ENCODE assay signal across 1 cellular context in the genomic region with DNA sequence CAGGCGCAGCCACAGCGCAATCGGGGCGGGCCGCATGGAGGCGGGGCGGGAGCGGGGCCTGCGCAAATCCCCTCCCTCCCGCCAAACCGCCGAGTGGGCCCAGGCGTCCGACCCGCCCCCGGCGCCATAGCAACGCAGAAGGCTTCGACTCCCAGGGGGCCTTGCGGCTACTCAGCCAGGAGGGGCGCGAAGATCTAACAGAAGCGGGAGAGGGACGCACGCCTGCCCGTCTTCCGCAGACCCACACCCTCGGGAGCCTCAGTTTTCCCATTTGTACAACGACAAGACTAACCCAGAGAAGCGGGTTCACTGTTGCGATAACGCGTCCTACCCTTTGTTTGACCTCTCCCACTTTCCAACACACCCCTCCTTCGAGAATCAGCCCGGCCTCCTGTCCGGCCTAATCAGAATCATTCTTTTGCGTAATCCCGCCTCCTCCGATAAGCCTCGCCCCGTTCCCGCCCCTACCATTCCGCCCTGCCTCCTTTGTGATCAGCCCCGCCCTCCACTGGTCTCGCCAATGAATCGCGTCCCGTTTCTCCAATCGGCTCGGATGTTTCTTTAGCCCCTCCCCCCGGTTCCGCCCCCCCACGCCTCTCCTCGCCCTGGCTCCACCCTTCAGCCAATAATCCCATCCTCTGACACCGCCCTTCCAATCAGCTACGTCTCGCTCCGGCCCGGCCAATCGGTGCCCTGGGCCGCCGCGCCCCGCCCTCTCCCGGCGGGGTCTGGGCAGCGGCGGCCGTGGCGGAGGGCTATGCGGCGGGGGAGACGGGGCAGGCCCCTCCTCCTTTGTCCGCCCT.
TF ChIP-seq lines count a peak whose summit lies in the region.

A gene (minus strand): TSS at position 40 of the 803 bp plus-strand sequence. CDS start 4 bp downstream, at position 36.

TF ChIP-seq in HEK293, 187 proteins besides CTCF, POLR2A, EP300 and RAD21 (continued from another document and continues in another):
- TF ChIP-seq, protein P1, sequence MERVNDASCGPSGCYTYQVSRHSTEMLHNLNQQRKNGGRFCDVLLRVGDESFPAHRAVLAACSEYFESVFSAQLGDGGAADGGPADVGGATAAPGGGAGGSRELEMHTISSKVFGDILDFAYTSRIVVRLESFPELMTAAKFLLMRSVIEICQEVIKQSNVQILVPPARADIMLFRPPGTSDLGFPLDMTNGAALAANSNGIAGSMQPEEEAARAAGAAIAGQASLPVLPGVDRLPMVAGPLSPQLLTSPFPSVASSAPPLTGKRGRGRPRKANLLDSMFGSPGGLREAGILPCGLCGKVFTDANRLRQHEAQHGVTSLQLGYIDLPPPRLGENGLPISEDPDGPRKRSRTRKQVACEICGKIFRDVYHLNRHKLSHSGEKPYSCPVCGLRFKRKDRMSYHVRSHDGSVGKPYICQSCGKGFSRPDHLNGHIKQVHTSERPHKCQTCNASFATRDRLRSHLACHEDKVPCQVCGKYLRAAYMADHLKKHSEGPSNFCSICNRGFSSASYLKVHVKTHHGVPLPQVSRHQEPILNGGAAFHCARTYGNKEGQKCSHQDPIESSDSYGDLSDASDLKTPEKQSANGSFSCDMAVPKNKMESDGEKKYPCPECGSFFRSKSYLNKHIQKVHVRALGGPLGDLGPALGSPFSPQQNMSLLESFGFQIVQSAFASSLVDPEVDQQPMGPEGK (tag by site-specific recombination; IDR thresholded peaks at IDR 0.05): peak; percentile 86
- TF ChIP-seq ZNF473 (tag by site-specific recombination; IDR thresholded peaks at IDR 0.05) (no peak), ZNF560 (tag by site-specific recombination; IDR thresholded peaks at IDR 0.05; ENCODE audit: borderline replicate concordance) (no peak), EGR2 (tag by site-specific recombination; IDR thresholded peaks at IDR 0.05; ENCODE audit: low read depth) (peak; percentile 45), ZNF529 (tag by site-specific recombination; IDR thresholded peaks at IDR 0.05; ENCODE audit: insufficient replicate concordance) (no peak), ZNF223 (tag by site-specific recombination; IDR thresholded peaks at IDR 0.05) (no peak), ZNF24 (tag by site-specific recombination; IDR thresholded peaks at IDR 0.05) (0 out of 2 replicates have a peak, but pooled peaks have one; percentile 37), ZNF37A (tag by site-specific recombination; IDR thresholded peaks at IDR 0.05) (no peak), ZBTB7A (tag by site-specific recombination; IDR thresholded peaks at IDR 0.05; ENCODE audit: low read depth) (no peak), ZNF114 (tag by site-specific recombination; IDR thresholded peaks at IDR 0.05) (no peak), OVOL3 (tag by site-specific recombination; IDR thresholded peaks at IDR 0.05) (no peak), BCL11B (tag by site-specific recombination; IDR thresholded peaks at IDR 0.05; ENCODE audit: low read depth) (no peak), HOXD13 (CRISPR knock-in tag; IDR thresholded peaks at IDR 0.05; ENCODE audit: borderline replicate concordance) (no peak), ZBTB20 (tag by site-specific recombination; IDR thresholded peaks at IDR 0.05) (no peak), BCL11A (tag by site-specific recombination; IDR thresholded peaks at IDR 0.05; ENCODE audit: low read depth) (no peak), ZNF391 (tag by site-specific recombination; IDR thresholded peaks at IDR 0.05; ENCODE audit: borderline replicate concordance, low read depth) (no peak), ZFP3 (tag by site-specific recombination; IDR thresholded peaks at IDR 0.05; ENCODE audit: low read depth) (no peak), ZNF624 (tag by site-specific recombination; IDR thresholded peaks at IDR 0.05) (no peak), ZNF658 (tag by site-specific recombination; IDR thresholded peaks at IDR 0.05) (no peak), ZNF16 (tag by site-specific recombination; IDR thresholded peaks at IDR 0.05; ENCODE audit: low read depth) (no peak), ZSCAN16 (tag by site-specific recombination; IDR thresholded peaks at IDR 0.05) (no peak), ZNF19 (tag by site-specific recombination; IDR thresholded peaks at IDR 0.05; ENCODE audit: low read depth) (no peak), ZNF366 (tag by site-specific recombination; conservative IDR thresholded peaks at IDR 0.05) (peak; percentile 80), GLIS1 (tag by site-specific recombination; IDR thresholded peaks at IDR 0.05) (peak; percentile 38; the same call in 1 of the 2 replicates), ZNF596 (tag by site-specific recombination; IDR thresholded peaks at IDR 0.05) (no peak), ZNF121 (tag by site-specific recombination; IDR thresholded peaks at IDR 0.05) (no peak), YY1 (tag by site-specific recombination; IDR thresholded peaks at IDR 0.05) (no peak), GLI4 (tag by site-specific recombination; IDR thresholded peaks at IDR 0.05) (no peak), ZNF335 (tag by site-specific recombination; conservative IDR thresholded peaks at IDR 0.05) (peak; percentile 95), ZIC2 (tag by site-specific recombination; IDR thresholded peaks at IDR 0.05) (no peak), ZNF548 (tag by site-specific recombination; IDR thresholded peaks at IDR 0.05) (no peak), ZNF701 (tag by site-specific recombination; IDR thresholded peaks at IDR 0.05) (no peak), ZBTB21 (tag by site-specific recombination; IDR thresholded peaks at IDR 0.05) (peak; percentile 47; the same call in 1 of the 2 replicates), ZEB2 (tag by site-specific recombination; IDR thresholded peaks at IDR 0.05) (peak; percentile 66; the same call in 1 of the 2 replicates), ZNF514 (tag by site-specific recombination; IDR thresholded peaks at IDR 0.05) (no peak)
- TF ChIP-seq, protein P2, sequence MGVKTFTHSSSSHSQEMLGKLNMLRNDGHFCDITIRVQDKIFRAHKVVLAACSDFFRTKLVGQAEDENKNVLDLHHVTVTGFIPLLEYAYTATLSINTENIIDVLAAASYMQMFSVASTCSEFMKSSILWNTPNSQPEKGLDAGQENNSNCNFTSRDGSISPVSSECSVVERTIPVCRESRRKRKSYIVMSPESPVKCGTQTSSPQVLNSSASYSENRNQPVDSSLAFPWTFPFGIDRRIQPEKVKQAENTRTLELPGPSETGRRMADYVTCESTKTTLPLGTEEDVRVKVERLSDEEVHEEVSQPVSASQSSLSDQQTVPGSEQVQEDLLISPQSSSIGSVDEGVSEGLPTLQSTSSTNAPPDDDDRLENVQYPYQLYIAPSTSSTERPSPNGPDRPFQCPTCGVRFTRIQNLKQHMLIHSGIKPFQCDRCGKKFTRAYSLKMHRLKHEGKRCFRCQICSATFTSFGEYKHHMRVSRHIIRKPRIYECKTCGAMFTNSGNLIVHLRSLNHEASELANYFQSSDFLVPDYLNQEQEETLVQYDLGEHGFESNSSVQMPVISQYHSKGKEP (tag by site-specific recombination; IDR thresholded peaks at IDR 0.05): no peak
- TF ChIP-seq, protein P3, sequence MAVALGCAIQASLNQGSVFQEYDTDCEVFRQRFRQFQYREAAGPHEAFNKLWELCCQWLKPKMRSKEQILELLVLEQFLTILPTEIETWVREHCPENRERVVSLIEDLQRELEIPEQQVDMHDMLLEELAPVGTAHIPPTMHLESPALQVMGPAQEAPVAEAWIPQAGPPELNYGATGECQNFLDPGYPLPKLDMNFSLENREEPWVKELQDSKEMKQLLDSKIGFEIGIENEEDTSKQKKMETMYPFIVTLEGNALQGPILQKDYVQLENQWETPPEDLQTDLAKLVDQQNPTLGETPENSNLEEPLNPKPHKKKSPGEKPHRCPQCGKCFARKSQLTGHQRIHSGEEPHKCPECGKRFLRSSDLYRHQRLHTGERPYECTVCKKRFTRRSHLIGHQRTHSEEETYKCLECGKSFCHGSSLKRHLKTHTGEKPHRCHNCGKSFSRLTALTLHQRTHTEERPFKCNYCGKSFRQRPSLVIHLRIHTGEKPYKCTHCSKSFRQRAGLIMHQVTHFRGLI (tag by site-specific recombination; IDR thresholded peaks at IDR 0.05): no peak
- TF ChIP-seq, protein P4, sequence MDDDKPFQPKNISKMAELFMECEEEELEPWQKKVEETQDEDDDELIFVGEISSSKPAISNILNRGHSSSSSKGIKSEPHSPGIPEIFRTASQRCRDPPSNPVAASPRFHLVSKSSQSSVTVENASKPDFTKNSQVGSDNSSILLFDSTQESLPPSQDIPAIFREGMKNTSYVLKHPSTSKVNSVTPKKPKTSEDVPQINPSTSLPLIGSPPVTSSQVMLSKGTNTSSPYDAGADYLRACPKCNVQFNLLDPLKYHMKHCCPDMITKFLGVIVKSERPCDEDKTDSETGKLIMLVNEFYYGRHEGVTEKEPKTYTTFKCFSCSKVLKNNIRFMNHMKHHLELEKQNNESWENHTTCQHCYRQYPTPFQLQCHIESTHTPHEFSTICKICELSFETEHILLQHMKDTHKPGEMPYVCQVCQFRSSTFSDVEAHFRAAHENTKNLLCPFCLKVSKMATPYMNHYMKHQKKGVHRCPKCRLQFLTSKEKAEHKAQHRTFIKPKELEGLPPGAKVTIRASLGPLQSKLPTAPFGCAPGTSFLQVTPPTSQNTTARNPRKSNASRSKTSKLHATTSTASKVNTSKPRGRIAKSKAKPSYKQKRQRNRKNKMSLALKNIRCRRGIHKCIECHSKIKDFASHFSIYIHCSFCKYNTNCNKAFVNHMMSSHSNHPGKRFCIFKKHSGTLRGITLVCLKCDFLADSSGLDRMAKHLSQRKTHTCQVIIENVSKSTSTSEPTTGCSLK (tag by site-specific recombination; IDR thresholded peaks at IDR 0.05): no peak
- TF ChIP-seq, protein P5, sequence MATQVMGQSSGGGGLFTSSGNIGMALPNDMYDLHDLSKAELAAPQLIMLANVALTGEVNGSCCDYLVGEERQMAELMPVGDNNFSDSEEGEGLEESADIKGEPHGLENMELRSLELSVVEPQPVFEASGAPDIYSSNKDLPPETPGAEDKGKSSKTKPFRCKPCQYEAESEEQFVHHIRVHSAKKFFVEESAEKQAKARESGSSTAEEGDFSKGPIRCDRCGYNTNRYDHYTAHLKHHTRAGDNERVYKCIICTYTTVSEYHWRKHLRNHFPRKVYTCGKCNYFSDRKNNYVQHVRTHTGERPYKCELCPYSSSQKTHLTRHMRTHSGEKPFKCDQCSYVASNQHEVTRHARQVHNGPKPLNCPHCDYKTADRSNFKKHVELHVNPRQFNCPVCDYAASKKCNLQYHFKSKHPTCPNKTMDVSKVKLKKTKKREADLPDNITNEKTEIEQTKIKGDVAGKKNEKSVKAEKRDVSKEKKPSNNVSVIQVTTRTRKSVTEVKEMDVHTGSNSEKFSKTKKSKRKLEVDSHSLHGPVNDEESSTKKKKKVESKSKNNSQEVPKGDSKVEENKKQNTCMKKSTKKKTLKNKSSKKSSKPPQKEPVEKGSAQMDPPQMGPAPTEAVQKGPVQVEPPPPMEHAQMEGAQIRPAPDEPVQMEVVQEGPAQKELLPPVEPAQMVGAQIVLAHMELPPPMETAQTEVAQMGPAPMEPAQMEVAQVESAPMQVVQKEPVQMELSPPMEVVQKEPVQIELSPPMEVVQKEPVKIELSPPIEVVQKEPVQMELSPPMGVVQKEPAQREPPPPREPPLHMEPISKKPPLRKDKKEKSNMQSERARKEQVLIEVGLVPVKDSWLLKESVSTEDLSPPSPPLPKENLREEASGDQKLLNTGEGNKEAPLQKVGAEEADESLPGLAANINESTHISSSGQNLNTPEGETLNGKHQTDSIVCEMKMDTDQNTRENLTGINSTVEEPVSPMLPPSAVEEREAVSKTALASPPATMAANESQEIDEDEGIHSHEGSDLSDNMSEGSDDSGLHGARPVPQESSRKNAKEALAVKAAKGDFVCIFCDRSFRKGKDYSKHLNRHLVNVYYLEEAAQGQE (tag by site-specific recombination; IDR thresholded peaks at IDR 0.05): no peak
- TF ChIP-seq, protein P6, sequence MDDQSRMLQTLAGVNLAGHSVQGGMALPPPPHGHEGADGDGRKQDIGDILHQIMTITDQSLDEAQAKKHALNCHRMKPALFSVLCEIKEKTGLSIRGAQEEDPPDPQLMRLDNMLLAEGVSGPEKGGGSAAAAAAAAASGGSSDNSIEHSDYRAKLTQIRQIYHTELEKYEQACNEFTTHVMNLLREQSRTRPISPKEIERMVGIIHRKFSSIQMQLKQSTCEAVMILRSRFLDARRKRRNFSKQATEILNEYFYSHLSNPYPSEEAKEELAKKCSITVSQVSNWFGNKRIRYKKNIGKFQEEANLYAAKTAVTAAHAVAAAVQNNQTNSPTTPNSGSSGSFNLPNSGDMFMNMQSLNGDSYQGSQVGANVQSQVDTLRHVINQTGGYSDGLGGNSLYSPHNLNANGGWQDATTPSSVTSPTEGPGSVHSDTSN (CRISPR knock-in tag; IDR thresholded peaks at IDR 0.05): no peak
- TF ChIP-seq, protein P7, sequence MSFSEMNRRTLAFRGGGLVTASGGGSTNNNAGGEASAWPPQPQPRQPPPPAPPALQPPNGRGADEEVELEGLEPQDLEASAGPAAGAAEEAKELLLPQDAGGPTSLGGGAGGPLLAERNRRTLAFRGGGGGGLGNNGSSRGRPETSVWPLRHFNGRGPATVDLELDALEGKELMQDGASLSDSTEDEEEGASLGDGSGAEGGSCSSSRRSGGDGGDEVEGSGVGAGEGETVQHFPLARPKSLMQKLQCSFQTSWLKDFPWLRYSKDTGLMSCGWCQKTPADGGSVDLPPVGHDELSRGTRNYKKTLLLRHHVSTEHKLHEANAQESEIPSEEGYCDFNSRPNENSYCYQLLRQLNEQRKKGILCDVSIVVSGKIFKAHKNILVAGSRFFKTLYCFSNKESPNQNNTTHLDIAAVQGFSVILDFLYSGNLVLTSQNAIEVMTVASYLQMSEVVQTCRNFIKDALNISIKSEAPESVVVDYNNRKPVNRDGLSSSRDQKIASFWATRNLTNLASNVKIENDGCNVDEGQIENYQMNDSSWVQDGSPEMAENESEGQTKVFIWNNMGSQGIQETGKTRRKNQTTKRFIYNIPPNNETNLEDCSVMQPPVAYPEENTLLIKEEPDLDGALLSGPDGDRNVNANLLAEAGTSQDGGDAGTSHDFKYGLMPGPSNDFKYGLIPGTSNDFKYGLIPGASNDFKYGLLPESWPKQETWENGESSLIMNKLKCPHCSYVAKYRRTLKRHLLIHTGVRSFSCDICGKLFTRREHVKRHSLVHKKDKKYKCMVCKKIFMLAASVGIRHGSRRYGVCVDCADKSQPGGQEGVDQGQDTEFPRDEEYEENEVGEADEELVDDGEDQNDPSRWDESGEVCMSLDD (tag by site-specific recombination; IDR thresholded peaks at IDR 0.05): no peak
- TF ChIP-seq, protein P8, sequence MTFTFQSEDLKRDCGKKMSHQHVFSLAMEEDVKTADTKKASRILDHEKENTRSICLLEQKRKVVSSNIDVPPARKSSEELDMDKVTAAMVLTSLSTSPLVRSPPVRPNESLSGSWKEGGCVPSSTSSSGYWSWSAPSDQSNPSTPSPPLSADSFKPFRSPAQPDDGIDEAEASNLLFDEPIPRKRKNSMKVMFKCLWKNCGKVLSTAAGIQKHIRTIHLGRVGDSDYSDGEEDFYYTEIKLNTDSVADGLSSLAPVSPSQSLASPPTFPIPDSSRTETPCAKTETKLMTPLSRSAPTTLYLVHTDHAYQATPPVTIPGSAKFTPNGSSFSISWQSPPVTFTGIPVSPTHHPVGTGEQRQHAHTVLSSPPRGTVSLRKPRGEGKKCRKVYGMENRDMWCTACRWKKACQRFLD (tag by site-specific recombination; IDR thresholded peaks at IDR 0.05): no peak
- TF ChIP-seq, protein P9, sequence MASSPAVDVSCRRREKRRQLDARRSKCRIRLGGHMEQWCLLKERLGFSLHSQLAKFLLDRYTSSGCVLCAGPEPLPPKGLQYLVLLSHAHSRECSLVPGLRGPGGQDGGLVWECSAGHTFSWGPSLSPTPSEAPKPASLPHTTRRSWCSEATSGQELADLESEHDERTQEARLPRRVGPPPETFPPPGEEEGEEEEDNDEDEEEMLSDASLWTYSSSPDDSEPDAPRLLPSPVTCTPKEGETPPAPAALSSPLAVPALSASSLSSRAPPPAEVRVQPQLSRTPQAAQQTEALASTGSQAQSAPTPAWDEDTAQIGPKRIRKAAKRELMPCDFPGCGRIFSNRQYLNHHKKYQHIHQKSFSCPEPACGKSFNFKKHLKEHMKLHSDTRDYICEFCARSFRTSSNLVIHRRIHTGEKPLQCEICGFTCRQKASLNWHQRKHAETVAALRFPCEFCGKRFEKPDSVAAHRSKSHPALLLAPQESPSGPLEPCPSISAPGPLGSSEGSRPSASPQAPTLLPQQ (tag by site-specific recombination; IDR thresholded peaks at IDR 0.05): peak; percentile 99
